In the genomic region with DNA sequence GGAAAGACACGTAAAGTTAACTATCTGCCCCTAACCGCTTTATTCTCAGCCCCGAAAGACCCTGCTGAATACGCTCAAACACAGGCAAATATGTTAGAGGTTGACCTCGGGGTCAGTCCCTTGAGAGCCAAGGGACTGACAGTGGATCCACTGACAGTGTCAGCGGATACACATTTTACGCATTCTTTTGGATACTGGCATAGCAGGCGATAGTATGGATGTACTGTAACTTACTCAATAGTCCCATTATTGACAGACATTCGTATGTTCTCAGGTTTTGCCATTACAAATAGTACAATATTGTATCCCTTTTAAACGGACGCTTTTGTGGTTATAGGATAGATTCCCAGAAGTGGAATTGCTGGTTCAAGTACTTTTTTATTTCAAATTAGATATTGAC, we compare ENCODE assay signal across 12 cellular contexts. TPM values are rescaled to one million over a fixed set of nuclear protein-coding genes. Genes with fewer than 3 reads are reported as not detected.
"Had no signal": no experiment of that assay in that cellular context is flagged by ENCODE, and none has a peak within 500 bp of the region (broad histone marks: within the 10 kb centered on the region; RNA-seq: fewer than 3 reads in every experiment).

No MANE protein-coding gene starts in this region.

- H3K27ac Mint-ChIP-seq: T-helper 2 cell treated with Interferon-gamma antibody and Interleukin-4, amounts not matched to agents 5 μg/mL and 100 μg/mL, for 36 hours had no signal

- H3K36me3 Mint-ChIP-seq: naive B cell; stimulated activated memory B cell treated with anti-CD40 and anti-IgM and Interleukin-4, amounts not matched to agents 10 μg/mL and 1 μg/mL and 100 μg/mL, for 72 hours had no signal

- H3K4me1 ChIP-seq: colonic mucosa had no signal

- H3K9me3 Mint-ChIP-seq: naive B cell; stimulated activated memory B cell treated with anti-CD40 and anti-IgM and Interleukin-4, amounts not matched to agents 10 μg/mL and 1 μg/mL and 100 μg/mL, for 72 hours; T-helper 2 cell treated with Interferon-gamma antibody and Interleukin-4, amounts not matched to agents 5 μg/mL and 100 μg/mL, for 36 hours had no signal

- H3K4me3 ChIP-seq: colonic mucosa had no signal

- H3K27me3 ChIP-seq: colonic mucosa, right atrium auricular region had no signal

- H3K27ac ChIP-seq: adrenal gland, colonic mucosa, foreskin keratinocyte, right atrium auricular region, transverse colon had no signal

- H3K36me3 ChIP-seq: adrenal gland, colonic mucosa, right atrium auricular region, transverse colon had no signal

- H3K9me3 ChIP-seq: adrenal gland, colonic mucosa, right atrium auricular region, transverse colon had no signal

RNA-seq across cellular contexts. Expression of a gene that starts 13.4 kb away (rescaled TPM):
- total RNA-seq: colonic mucosa, foreskin keratinocyte, left colon, lung microvascular endothelial cell, right atrium auricular region, subcutaneous adipose tissue, transverse colon had no signal
- polyA plus RNA-seq: endothelial cell of umbilical vein had no signal

RNA-seq across cellular contexts. Expression of a gene that starts 48.7 kb away (rescaled TPM):
- total RNA-seq: colonic mucosa, endothelial cell of umbilical vein, left colon, lung microvascular endothelial cell, transverse colon had no signal
